In genomic region chr12:17778242-17778641, GRCh38 we compare ENCODE assay signal across 18 cellular contexts.
A peak's percentile ranks its signal among the peaks of the same experiment; 100 is the strongest.
DNase-seq lines count a peak whose midpoint lies in the region; TF ChIP-seq lines count a peak whose summit lies in the region.
"Had no signal": no experiment of that assay in that cellular context is flagged by ENCODE, and none has a peak within 500 bp of the region (broad histone marks: within the 10 kb centered on the region; RNA-seq: fewer than 3 reads in every experiment).

No MANE protein-coding gene starts in this region.

- no peak overlapping the region for H2AFZ ChIP-seq in trophoblast cell (ENCODE audit: insufficient read depth, low read length, poor library complexity)
- no peak overlapping the region for H2AFZ ChIP-seq in mammary epithelial cell (ENCODE audit: low read depth, low read length)

- H3K23ac ChIP-seq in trophoblast cell (ENCODE audit: low read length), result no peak overlapping the region

- H2BK12ac ChIP-seq in trophoblast cell (ENCODE audit: low read length), result no peak overlapping the region

- no peaks in the 10 kb centered on the region for H4K20me1 ChIP-seq in mammary epithelial cell (ENCODE audit: insufficient read depth, low read length)
- H4K20me1 ChIP-seq: BLaER1 treated with 17β-estradiol and CSF1 and Interleukin-3, amounts not matched to agents 10 nM and 100 nM had no signal

- no peak overlapping the region for H2BK120ac ChIP-seq in trophoblast cell (ENCODE audit: insufficient read depth, low read length, poor library complexity)

- no peak overlapping the region for H3K27ac ChIP-seq in trophoblast cell (ENCODE audit: low read depth, low read length)
- H3K27ac ChIP-seq in mammary epithelial cell (ENCODE audit: insufficient read depth, low read depth, low read length), result no peak overlapping the region
- H3K27ac ChIP-seq: BLaER1 treated with 17β-estradiol and CSF1 and Interleukin-3, amounts not matched to agents 10 nM and 100 nM had no signal

- H3K27me3 Mint-ChIP-seq in activated CD4-positive, alpha-beta memory T cell treated with anti-CD3 and anti-CD28 coated beads for 36 hours, result no peaks in the 10 kb centered on the region
- H3K27me3 Mint-ChIP-seq: CD4-positive, alpha-beta T cell; CD8-positive, alpha-beta memory T cell had no signal

- no peak overlapping the region for H4K8ac ChIP-seq in trophoblast cell (ENCODE audit: low read depth, low read length)

- H3K79me1 ChIP-seq in trophoblast cell (ENCODE audit: low read length), result no peaks in the 10 kb centered on the region

- H3K27ac Mint-ChIP-seq in activated CD4-positive, alpha-beta memory T cell treated with anti-CD3 and anti-CD28 coated beads for 36 hours, result no peak overlapping the region
- H3K27ac Mint-ChIP-seq: CD14-positive monocyte; CD4-positive, alpha-beta T cell; CD8-positive, alpha-beta memory T cell; HFFc6 had no signal

- H3K18ac ChIP-seq in trophoblast cell (ENCODE audit: low read length), result no peak overlapping the region

- peak; percentile 59 for DNase-seq in ELR (ENCODE audit: low read depth)
- DNase-seq in RKO (ENCODE audit: low spot score), result peak; percentile 25
- DNase-seq in trophoblast cell, result no peak
- no peak for DNase-seq in mammary epithelial cell
- DNase-seq in NCI-H2227 (lab: John Stamatoyannopoulos, UW; ENCODE audit: unreplicated experiment), result no peak
- no peak for DNase-seq in activated CD4-positive, alpha-beta memory T cell treated with anti-CD3 and anti-CD28 coated beads for 36 hours
- DNase-seq: ACHN; AML-193; BE2C; CD4-positive, alpha-beta T cell; CD8-positive, alpha-beta memory T cell; DMS 273 treated with DMSO at 0.1 percent for 48 hours; DMS79 treated with DMSO at 0.1 percent for 48 hours; GOT3; HFFc6 had no signal

- H3K4me1 ChIP-seq in trophoblast cell (ENCODE audit: control insufficient read depth in 1 of 2, insufficient read depth in 2 of 2, low read length in 2 of 2) (no peaks in the 10 kb centered on the region), mammary epithelial cell (ENCODE audit: insufficient read depth, low read length) (no peaks in the 10 kb centered on the region)
- H3K4me1 ChIP-seq: BE2C, HAP-1 had no signal

- CTCF ChIA-PET in mammary epithelial cell (lab: Charles Lee; ENCODE audit: low non-redundant PET), result no interaction called here
- CTCF ChIA-PET in activated CD4-positive, alpha-beta memory T cell treated with anti-CD3 and anti-CD28 coated beads for 36 hours (lab: Charles Lee), result no interaction called here

- H3K4me2 ChIP-seq in trophoblast cell (ENCODE audit: low read length) (no peak overlapping the region), mammary epithelial cell (ENCODE audit: insufficient read depth, low read depth, low read length) (no peak overlapping the region)

- no peaks in the 10 kb centered on the region for H3K4me1 Mint-ChIP-seq in activated CD4-positive, alpha-beta memory T cell treated with anti-CD3 and anti-CD28 coated beads for 36 hours (ENCODE audit: low read depth)
- H3K4me1 Mint-ChIP-seq: CD14-positive monocyte; CD8-positive, alpha-beta memory T cell had no signal

- intact Hi-C loops in mammary epithelial cell (cut with micrococcal nuclease), result no loop called here
- intact Hi-C loops in activated CD4-positive, alpha-beta memory T cell treated with anti-CD3 and anti-CD28 coated beads for 36 hours (cut with micrococcal nuclease), result loop anchor here (5.0 kb wide), 1 partner anchor 84 kb away; no protein-coding TSS in a partner anchor

- H3K9me3 ChIP-seq in trophoblast cell (ENCODE audit: insufficient read depth, low read depth, low read length) (no peaks in the 10 kb centered on the region), mammary epithelial cell (replicated peaks; ENCODE audit: insufficient read depth, low read length) (no peaks in the 10 kb centered on the region)
- H3K9me3 ChIP-seq: BE2C; BLaER1 treated with 17β-estradiol and CSF1 and Interleukin-3, amounts not matched to agents 10 nM and 100 nM; HAP-1 had no signal

- no peak overlapping the region for H2AK5ac ChIP-seq in trophoblast cell (ENCODE audit: low read length)

- no peak overlapping the region for H2BK5ac ChIP-seq in trophoblast cell (ENCODE audit: low read depth, low read length, poor library complexity)

- H3K36me3 Mint-ChIP-seq in activated CD4-positive, alpha-beta memory T cell treated with anti-CD3 and anti-CD28 coated beads for 36 hours, result peaks cover 2% of the 10 kb centered on the region
- H3K36me3 Mint-ChIP-seq: CD14-positive monocyte; CD8-positive, alpha-beta memory T cell had no signal

- dilution Hi-C loops in mammary epithelial cell (cut with HindIII; ENCODE audit: low sequenced_read_pairs), result no loop called here

- peak overlapping the region; percentile 27 for H3K9ac ChIP-seq in trophoblast cell (ENCODE audit: low read length)
- H3K9ac ChIP-seq in mammary epithelial cell (ENCODE audit: insufficient read depth, low read length), result no peak overlapping the region
- H3K9ac ChIP-seq: BLaER1 treated with 17β-estradiol and CSF1 and Interleukin-3, amounts not matched to agents 10 nM and 100 nM had no signal

- H3K79me2 ChIP-seq in trophoblast cell (ENCODE audit: control insufficient read depth, insufficient read depth, low read length, poor library complexity) (no peaks in the 10 kb centered on the region), mammary epithelial cell (ENCODE audit: insufficient read depth, low read length) (no peaks in the 10 kb centered on the region)

- no peak overlapping the region for H3K4me3 Mint-ChIP-seq in activated CD4-positive, alpha-beta memory T cell treated with anti-CD3 and anti-CD28 coated beads for 36 hours
- H3K4me3 Mint-ChIP-seq: CD14-positive monocyte; CD4-positive, alpha-beta T cell; CD8-positive, alpha-beta memory T cell; HFFc6 had no signal

- no peak overlapping the region for H4K12ac ChIP-seq in trophoblast cell (ENCODE audit: low read depth, low read length)

- H4K91ac ChIP-seq in trophoblast cell (ENCODE audit: low read depth, low read length), result no peak overlapping the region

- BruUV-seq in mammary epithelial cell (replicated peaks; lab: Mats Ljungman, UMichigan), result no TSS peak

- H3K9me3 Mint-ChIP-seq in activated CD4-positive, alpha-beta memory T cell treated with anti-CD3 and anti-CD28 coated beads for 36 hours, result peaks cover 27% of the 10 kb centered on the region

- TF ChIP-seq CTCF in mammary epithelial cell (conservative IDR thresholded peaks at IDR 0.05 in 1 of 2, IDR thresholded peaks at IDR 0.05 in 1 of 2; ENCODE audit: extremely low read depth in 1 of 2, insufficient read depth in 1 of 2, low read depth in 1 of 2, low read length in 2 of 2), result no peak

- H3K4me3 ChIP-seq in trophoblast cell (ENCODE audit: low read depth, low read length) (no peak overlapping the region), mammary epithelial cell (replicated peaks in 1 of 3; ENCODE audit: insufficient read depth in 1 of 3, low read depth in 2 of 3, low read length in 3 of 3) (no peak overlapping the region)
- H3K4me3 ChIP-seq: BLaER1 treated with 17β-estradiol and CSF1 and Interleukin-3, amounts not matched to agents 10 nM and 100 nM; HAP-1 had no signal

- in situ Hi-C loops in mammary epithelial cell (cut with MboI; ENCODE audit: low sequenced_read_pairs in 2 of 2), result no loop called here

- H3K4ac ChIP-seq in trophoblast cell (ENCODE audit: low read depth, low read length), result no peak overlapping the region

- no peaks in the 10 kb centered on the region for H3K36me3 ChIP-seq in trophoblast cell (ENCODE audit: control insufficient read depth in 1 of 2, insufficient read depth in 2 of 2, low read length in 2 of 2)
- no peaks in the 10 kb centered on the region for H3K36me3 ChIP-seq in mammary epithelial cell (ENCODE audit: insufficient read depth, low read length)
- H3K36me3 ChIP-seq: BE2C; BLaER1 treated with 17β-estradiol and CSF1 and Interleukin-3, amounts not matched to agents 10 nM and 100 nM; HAP-1 had no signal

- POLR2A ChIA-PET in activated CD4-positive, alpha-beta memory T cell treated with anti-CD3 and anti-CD28 coated beads for 36 hours (lab: Charles Lee), result no interaction called here

- no peak overlapping the region for H3K14ac ChIP-seq in trophoblast cell (ENCODE audit: low read length)

- H3K27me3 ChIP-seq in trophoblast cell (ENCODE audit: insufficient read depth, low read length) (no peaks in the 10 kb centered on the region), mammary epithelial cell (ENCODE audit: insufficient read depth, low read length) (no peaks in the 10 kb centered on the region)
- H3K27me3 ChIP-seq: BE2C; BLaER1 treated with 17β-estradiol and CSF1 and Interleukin-3, amounts not matched to agents 10 nM and 100 nM had no signal

Comparison
In these comparisons a context has a peak if more than half of its experiments do, and no peak if none do; other contexts are left out.
1. DNase-seq: peak in ELR (single experiment) and RKO (single experiment); none in trophoblast cell (0 of 2), mammary epithelial cell (single experiment), NCI-H2227 (single experiment) and activated CD4-positive, alpha-beta memory T cell treated with anti-CD3 and anti-CD28 coated beads for 36 hours (single experiment).